ENCODE assay signal across 21 cellular contexts in the genomic region with DNA sequence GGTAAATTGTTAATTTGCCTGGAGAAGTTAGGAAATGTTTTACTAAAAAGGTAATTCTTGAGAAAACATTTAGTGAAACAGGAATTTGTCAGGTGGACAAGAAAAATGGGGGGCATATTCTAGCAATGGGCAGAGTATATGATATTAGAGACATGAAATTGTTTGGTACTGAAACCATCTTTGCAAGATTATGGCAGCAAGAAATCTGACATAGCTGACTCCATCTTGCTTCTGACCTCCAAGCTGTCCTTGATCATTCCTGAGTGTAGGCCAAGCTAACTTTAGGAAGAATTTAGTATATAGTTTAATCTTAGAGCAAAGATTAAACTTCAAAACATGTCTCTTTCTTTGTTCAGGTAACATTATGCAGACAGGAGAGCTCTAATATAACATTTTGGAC. TPM values are rescaled to one million over a fixed set of nuclear protein-coding genes. Genes with fewer than 3 reads are reported as not detected.
A peak's percentile ranks its signal among the peaks of the same experiment; 100 is the strongest.
DNase-seq lines count a peak whose midpoint lies in the region; ATAC-seq, FAIRE-seq and TF ChIP-seq lines count a peak whose summit lies in the region.
"Had no signal": no experiment of that assay in that cellular context is flagged by ENCODE, and none has a peak within 500 bp of the region (broad histone marks: within the 10 kb centered on the region; RNA-seq: fewer than 3 reads in every experiment).

No MANE protein-coding gene starts in this region.

- no peaks in the 10 kb centered on the region for H3K27me3 ChIP-seq in K562 (ENCODE audit: control insufficient read depth in 2 of 2, insufficient read depth in 2 of 2, low read length in 2 of 2)

- POLR2A ChIA-PET in K562 (lab: Yijun Ruan, JAX) (no interaction called here), WTC11 (lab: Charles Lee) (no interaction called here)

- FAIRE-seq in K562 (lab: Jason Lieb, UNC) = no peak
- FAIRE-seq: A549, D721Med, HepG2, HTR-8/SVneo had no signal

- H4K20me1 ChIP-seq in K562 (replicated peaks; ENCODE audit: control insufficient read depth, insufficient read depth, low read length) = no peaks in the 10 kb centered on the region

- no peak overlapping the region for H3K27ac ChIP-seq in K562 (ENCODE audit: extremely low read depth, low read depth, low read length)
- H3K27ac ChIP-seq: A549 had no signal

- no peak for TF ChIP-seq POLR2A in K562 (conservative IDR thresholded peaks at IDR 0.05)

- intact Hi-C loops in K562 (cut with micrococcal nuclease) = no loop called here

- H3K4me3 ChIP-seq in K562 = no peak overlapping the region
- H3K4me3 ChIP-seq: A549 had no signal

- TF ChIP-seq EP300 in K562 (IDR thresholded peaks at IDR 0.05; ENCODE audit: low read length) = no peak

- H3K4me2 ChIP-seq in K562 (ENCODE audit: insufficient read depth, low read length) = no peak overlapping the region
- H3K4me2 ChIP-seq: A549 had no signal

- TF ChIP-seq CTCF in K562 (IDR thresholded peaks at IDR 0.05 in 2 of 3, conservative IDR thresholded peaks at IDR 0.05 in 1 of 3; ENCODE audit: insufficient read depth in 2 of 3, low read depth in 1 of 3, low read length in 3 of 3) = no peak
- no peak for TF ChIP-seq CTCF in WTC11 (IDR thresholded peaks at IDR 0.05)

- peaks cover 29% of the 10 kb centered on the region for H3K4me1 Mint-ChIP-seq in activated CD8-positive, alpha-beta memory T cell treated with anti-CD3 and anti-CD28 coated beads, Interleukin-2, amount 10 ng/mL, durations not matched to agents 7 days and 5 days
- H3K4me1 Mint-ChIP-seq in T-helper 17 cell (peaks cover 17% of the 10 kb centered on the region), WTC11 (peaks cover 5% of the 10 kb centered on the region)

- H2AFZ ChIP-seq in K562 (ENCODE audit: low read depth, low read length) = no peak overlapping the region

- peaks cover 0 to 6% of the 10 kb centered on the region in 2 experiments; a peak in 2 of 5 replicates for H3K4me1 ChIP-seq in K562 (replicated peaks in 1 of 2; ENCODE audit: control insufficient read depth in 2 of 2, insufficient read depth in 2 of 2, low read length in 2 of 2)
- H3K4me1 ChIP-seq: A549 had no signal

- H3K9me3 ChIP-seq in T-helper 17 cell (ENCODE audit: control insufficient read depth, low read length, poor library complexity, severe bottlenecking) (no peaks in the 10 kb centered on the region), K562 (replicated peaks; ENCODE audit: control insufficient read depth, insufficient read depth, low read depth, low read length) (peaks cover 12% of the 10 kb centered on the region)

- no peak for ATAC-seq in activated CD8-positive, alpha-beta memory T cell treated with anti-CD3 and anti-CD28 coated beads, Interleukin-2, amount 10 ng/mL, durations not matched to agents 7 days and 5 days
- ATAC-seq in T-helper 17 cell = no peak
- ATAC-seq in K562 = no peak
- no peak for ATAC-seq in GM21526 (IDR thresholded peaks at IDR 0.05; ENCODE audit: low FRiP score, unreplicated experiment)
- no peak for ATAC-seq in WTC11
- ATAC-seq: A549; CD8-positive, alpha-beta T cell; HepG2 had no signal

- no TSS peak for BruUV-seq in K562 (replicated peaks; lab: Mats Ljungman, UMichigan)

- H3K27ac Mint-ChIP-seq in activated CD8-positive, alpha-beta memory T cell treated with anti-CD3 and anti-CD28 coated beads, Interleukin-2, amount 10 ng/mL, durations not matched to agents 7 days and 5 days = peak overlapping the region; percentile 44
- peak overlapping the region; percentile 74 for H3K27ac Mint-ChIP-seq in T-helper 17 cell
- no peak overlapping the region for H3K27ac Mint-ChIP-seq in WTC11
- H3K27ac Mint-ChIP-seq: CD8-positive, alpha-beta T cell; HFFc6 had no signal

- CTCF ChIA-PET in activated CD8-positive, alpha-beta memory T cell treated with anti-CD3 and anti-CD28 coated beads, Interleukin-2, amount 10 ng/mL, durations not matched to agents 7 days and 5 days (lab: Charles Lee) = no interaction called here
- CTCF ChIA-PET in K562 (lab: Yijun Ruan, JAX; ENCODE audit: low intra/inter-chr PET ratio) = no interaction called here
- CTCF ChIA-PET in WTC11 (lab: Charles Lee) = no interaction called here

- H3K36me3 ChIP-seq in K562 (ENCODE audit: control insufficient read depth, insufficient read depth, low read length) = no peaks in the 10 kb centered on the region

- no peaks in the 10 kb centered on the region for H3K79me2 ChIP-seq in K562 (ENCODE audit: control insufficient read depth, insufficient read depth, low read length)

- H3K9me3 Mint-ChIP-seq in activated CD8-positive, alpha-beta memory T cell treated with anti-CD3 and anti-CD28 coated beads, Interleukin-2, amount 10 ng/mL, durations not matched to agents 7 days and 5 days (ENCODE audit: low read depth) = peaks cover 14% of the 10 kb centered on the region
- peaks cover 38% of the 10 kb centered on the region for H3K9me3 Mint-ChIP-seq in WTC11

- no peak overlapping the region for H3K9ac ChIP-seq in K562 (ENCODE audit: insufficient read depth in 1 of 2, low read depth in 2 of 2, low read length in 2 of 2)

- no peaks in the 10 kb centered on the region for H3K27me3 Mint-ChIP-seq in activated CD8-positive, alpha-beta memory T cell treated with anti-CD3 and anti-CD28 coated beads, Interleukin-2, amount 10 ng/mL, durations not matched to agents 7 days and 5 days
- no peaks in the 10 kb centered on the region for H3K27me3 Mint-ChIP-seq in T-helper 17 cell
- peaks cover 3% of the 10 kb centered on the region; the same call in 1 of the 2 replicates for H3K27me3 Mint-ChIP-seq in WTC11 (ENCODE audit: low read depth)

- no peak for TF ChIP-seq RAD21 in K562 (CRISPR knock-in tag; conservative IDR thresholded peaks at IDR 0.05 in 1 of 2, IDR thresholded peaks at IDR 0.05 in 1 of 2)

- in situ Hi-C loops in K562 (cut with MboI) = no loop called here

- no peaks in the 10 kb centered on the region for H3K9me1 ChIP-seq in K562 (ENCODE audit: control insufficient read depth, insufficient read depth, low read length)

- H3K4me3 Mint-ChIP-seq in activated CD8-positive, alpha-beta memory T cell treated with anti-CD3 and anti-CD28 coated beads, Interleukin-2, amount 10 ng/mL, durations not matched to agents 7 days and 5 days = no peak overlapping the region
- no peak overlapping the region for H3K4me3 Mint-ChIP-seq in T-helper 17 cell
- H3K4me3 Mint-ChIP-seq in WTC11 = no peak overlapping the region
- H3K4me3 Mint-ChIP-seq: CD14-positive monocyte; CD8-positive, alpha-beta T cell; HFFc6 had no signal

- peaks cover 41% of the 10 kb centered on the region for H3K36me3 Mint-ChIP-seq in activated CD8-positive, alpha-beta memory T cell treated with anti-CD3 and anti-CD28 coated beads, Interleukin-2, amount 10 ng/mL, durations not matched to agents 7 days and 5 days
- no peaks in the 10 kb centered on the region for H3K36me3 Mint-ChIP-seq in T-helper 17 cell (ENCODE audit: low read depth)
- peaks cover 24% of the 10 kb centered on the region for H3K36me3 Mint-ChIP-seq in WTC11
- H3K36me3 Mint-ChIP-seq: CD8-positive, alpha-beta T cell had no signal

- DNase-seq in activated CD8-positive, alpha-beta memory T cell treated with anti-CD3 and anti-CD28 coated beads, Interleukin-2, amount 10 ng/mL, durations not matched to agents 7 days and 5 days = no peak
- DNase-seq in activated CD8-positive, alpha-beta memory T cell treated with anti-CD3 and anti-CD28 coated beads for 24 hours = no peak
- no peak for DNase-seq in T-helper 17 cell
- DNase-seq in K562 (ENCODE audit: extremely low read depth in 1 of 4, low spot score in 3 of 4) = no peak
- DNase-seq in WTC11 (ENCODE audit: low spot score) = no peak
- no peak for DNase-seq in SHP77 treated with DMSO at 0.1 percent for 48 hours (lab: John Stamatoyannopoulos, UW)
- DNase-seq: CD8-positive, alpha-beta T cell; COR-L47; DMS153; DMS79 treated with DMSO at 0.1 percent for 48 hours; GDM1; HCEC 1CT; HFFc6 had no signal

TF ChIP-seq in K562, 482 proteins besides CTCF, POLR2A, EP300 and RAD21 (continues in another document):
- TF ChIP-seq MCM3 (IDR thresholded peaks at IDR 0.05) (no peak), ZNF212 (CRISPR knock-in tag; IDR thresholded peaks at IDR 0.05) (no peak), MIER1 (IDR thresholded peaks at IDR 0.05; ENCODE audit: low read depth) (no peak), SETDB1 (IDR thresholded peaks at IDR 0.05; ENCODE audit: low read length) (no peak), MAFF (IDR thresholded peaks at IDR 0.05; ENCODE audit: low read length) (no peak), PTTG1 (tag; IDR thresholded peaks at IDR 0.05; ENCODE audit: low read depth) (peak; percentile 69), POLR2H (tag; IDR thresholded peaks at IDR 0.05; ENCODE audit: low read depth) (no peak)

TF ChIP-seq in WTC11, 78 proteins besides CTCF, POLR2A, EP300 and RAD21 (continues in another document):
- TF ChIP-seq ZNF121 (CRISPR knock-in tag; IDR thresholded peaks at IDR 0.05) = no peak
- TF ChIP-seq, protein P1, sequence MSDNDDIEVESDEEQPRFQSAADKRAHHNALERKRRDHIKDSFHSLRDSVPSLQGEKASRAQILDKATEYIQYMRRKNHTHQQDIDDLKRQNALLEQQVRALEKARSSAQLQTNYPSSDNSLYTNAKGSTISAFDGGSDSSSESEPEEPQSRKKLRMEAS (CRISPR knock-in tag; IDR thresholded peaks at IDR 0.05) = no peak

RNA-seq across cellular contexts. Expression of a gene that starts 14.0 kb away (rescaled TPM):
- 100 to 1,000 TPM in 1 of 2 experiments, 10 to 100 TPM in 1; 58.9 to 126 TPM for total RNA-seq in activated CD8-positive, alpha-beta memory T cell treated with anti-CD3 and anti-CD28 coated beads, Interleukin-2, amount 10 ng/mL, durations not matched to agents 7 days and 5 days
- total RNA-seq in T-helper 17 cell (10 to 100 TPM; 33.7 to 64.9 TPM), K562 (2014; rRNA removed) (96.8 and 106 TPM in 2 replicates), K562 (2014; rRNA removed; fragmentation: Illumina TruSeq; extraction: Trizol) (201 and 218 TPM in 2 replicates), K562 (2015; rRNA removed; fragmentation: Illumina TruSeq; extraction: Trizol) (143 and 159 TPM in 2 replicates), K562 (2021) (101 and 118 TPM in 2 replicates), WTC11 (2021) (1.0 to 1.3 TPM (median 1.2 TPM) in 3 replicates)
- total RNA-seq in K562 (2011; cell fraction: chromatin; rRNA removed; ENCODE audit: low replicate concordance) = 35.2 and 136 TPM in 2 replicates
- 20.5 and 30.3 TPM in 2 replicates for total RNA-seq in K562 (2011; cell fraction: nucleolus; rRNA removed)
- total RNA-seq in K562 (2011; cell fraction: nucleoplasm; rRNA removed) = 46.3 and 72.5 TPM in 2 replicates
- polyA plus RNA-seq in K562 (2011; rRNA removed) (135 and 151 TPM in 2 replicates), K562 (2014; fragmentation: Illumina TruSeq; extraction: Trizol) (172 and 209 TPM in 2 replicates), K562 (2014; fragmentation: Nextera tagmentation; extraction: Ambion mirVana) (100 to 1,000 TPM; 184 to 223 TPM), K562 (2014; rRNA removed) (129 and 135 TPM in 2 replicates)
- polyA plus RNA-seq in K562 (2011; cell fraction: cytosol; rRNA removed) = 22.7 and 52.5 TPM in 2 replicates
- polyA plus RNA-seq in K562 (2011; cell fraction: nucleus; rRNA removed) = 48.6 and 89.9 TPM in 2 replicates
- polyA plus RNA-seq in K562 (2012) = 101 and 117 TPM in 2 replicates
- polyA minus RNA-seq in K562 (2011; rRNA and poly(A)+ RNA removed) = 95.4 and 142 TPM in 2 replicates
- 33.6 and 37.9 TPM in 2 replicates for polyA minus RNA-seq in K562 (2011; cell fraction: cytosol; rRNA and poly(A)+ RNA removed)
- polyA minus RNA-seq in K562 (2011; cell fraction: nucleus; rRNA and poly(A)+ RNA removed) = 39.7 and 92.0 TPM in 2 replicates
- total RNA-seq: HepG2, HFFc6 had no signal
- polyA plus RNA-seq: AG04450, BJ had no signal
